ENCODE assay signal across 8 cellular contexts in the genomic region with DNA sequence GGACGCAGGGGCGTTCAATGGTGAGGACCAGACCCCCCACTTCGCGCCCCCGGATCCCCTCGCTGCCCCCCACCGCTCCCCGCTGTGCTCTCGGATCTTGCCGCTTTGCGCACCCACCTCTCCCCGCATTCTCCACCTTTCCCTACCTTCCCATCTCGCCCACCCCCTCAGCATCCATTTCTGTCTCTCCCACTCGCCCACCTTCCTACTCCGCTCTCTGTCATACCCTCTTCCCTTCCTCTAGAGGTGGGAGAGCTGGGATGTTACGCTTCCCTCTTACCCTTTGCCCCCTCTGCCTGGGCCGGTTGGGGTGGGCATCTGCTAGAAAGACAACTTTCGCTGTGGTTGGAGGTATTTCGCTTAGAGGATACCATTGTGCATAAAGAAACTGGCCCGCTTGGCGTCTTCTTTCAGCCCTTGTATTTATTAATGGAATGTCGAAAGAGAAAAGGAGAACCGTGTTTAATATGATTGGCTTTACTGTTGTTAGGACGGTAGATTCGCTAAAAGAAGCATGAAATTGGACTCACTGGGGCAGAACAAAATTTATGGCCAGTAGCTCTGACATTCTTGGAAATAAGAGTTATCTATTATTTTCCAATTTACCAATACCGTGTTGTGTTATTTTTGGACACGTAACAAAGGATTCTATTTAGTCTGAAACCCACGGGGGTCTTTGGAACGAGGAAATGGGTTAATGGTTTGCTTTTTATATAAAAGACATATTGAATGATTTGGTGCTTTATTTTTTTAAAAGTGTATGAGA. TPM values are rescaled to one million over a fixed set of nuclear protein-coding genes. Genes with fewer than 3 reads are reported as not detected.
DNase-seq lines count a peak whose midpoint lies in the region; ATAC-seq and TF ChIP-seq lines count a peak whose summit lies in the region.

No MANE protein-coding gene starts in this region.

- no peak overlapping the region for H3K27ac Mint-ChIP-seq in activated naive CD4-positive, alpha-beta T cell treated with anti-CD3 and anti-CD28 coated beads for 36 hours

- peak; percentile 51 for ATAC-seq in SK-N-SH treated with all-trans-retinoic acid at 6 μM for 48 hours
- no peak for ATAC-seq in HG03342 (IDR thresholded peaks at IDR 0.05; ENCODE audit: unreplicated experiment)

- H3K4ac ChIP-seq in trophoblast cell (ENCODE audit: low read depth, low read length), result no peak overlapping the region

- peaks cover 5% of the 10 kb centered on the region for H3K4me1 Mint-ChIP-seq in activated naive CD4-positive, alpha-beta T cell treated with anti-CD3 and anti-CD28 coated beads for 36 hours (ENCODE audit: low read depth)

- H3K9me3 Mint-ChIP-seq in activated naive CD4-positive, alpha-beta T cell treated with anti-CD3 and anti-CD28 coated beads for 36 hours, result no peaks in the 10 kb centered on the region

- H2AK5ac ChIP-seq in trophoblast cell (ENCODE audit: low read length), result no peak overlapping the region

- no peak overlapping the region for H4K12ac ChIP-seq in trophoblast cell (ENCODE audit: low read depth, low read length)

- no peaks in the 10 kb centered on the region for H3K9me3 ChIP-seq in trophoblast cell (ENCODE audit: insufficient read depth, low read depth, low read length)

- H2BK5ac ChIP-seq in trophoblast cell (ENCODE audit: low read depth, low read length, poor library complexity), result no peak overlapping the region

- WGBS in trophoblast cell (ENCODE audit: extremely low coverage, insufficient coverage, insufficient read length), result no CpG with 5 or more reads among the region's 29 CpGs

- H3K23ac ChIP-seq in trophoblast cell (ENCODE audit: low read length), result peak overlapping the region; percentile 25

- H3K79me1 ChIP-seq in trophoblast cell (ENCODE audit: low read length), result peaks cover 3% of the 10 kb centered on the region

- no peak for DNase-seq in activated naive CD4-positive, alpha-beta T cell treated with anti-CD3 and anti-CD28 coated beads for 36 hours
- DNase-seq in activated naive CD4-positive, alpha-beta T cell treated with Interleukin-2 at 50 U/mL for 16 hours, result no peak
- DNase-seq in fibroblast of peridontal ligament (ENCODE audit: extremely low read depth) (peak; percentile 13), trophoblast cell (no peak), H4 (ENCODE audit: low spot score) (no peak), NCI-H510A treated with DMSO at 0.1 percent for 48 hours (lab: John Stamatoyannopoulos, UW) (no peak)

- H4K91ac ChIP-seq in trophoblast cell (ENCODE audit: low read depth, low read length), result peak overlapping the region; percentile 31

- H3K36me3 ChIP-seq in trophoblast cell (ENCODE audit: control insufficient read depth in 1 of 2, insufficient read depth in 2 of 2, low read length in 2 of 2), result no peaks in the 10 kb centered on the region

- no peaks in the 10 kb centered on the region for H3K27me3 ChIP-seq in trophoblast cell (ENCODE audit: insufficient read depth, low read length)

- peak overlapping the region; percentile 90 for H3K4me3 ChIP-seq in trophoblast cell (ENCODE audit: low read depth, low read length)

- CTCF ChIA-PET in activated naive CD4-positive, alpha-beta T cell treated with anti-CD3 and anti-CD28 coated beads for 36 hours (lab: Charles Lee), result no interaction called here

- H3K4me3 Mint-ChIP-seq in activated naive CD4-positive, alpha-beta T cell treated with anti-CD3 and anti-CD28 coated beads for 36 hours, result peak overlapping the region; percentile 82

- H3K36me3 Mint-ChIP-seq in activated naive CD4-positive, alpha-beta T cell treated with anti-CD3 and anti-CD28 coated beads for 36 hours (ENCODE audit: low read depth), result peaks cover 2% of the 10 kb centered on the region

- no peak overlapping the region for H2AFZ ChIP-seq in trophoblast cell (ENCODE audit: insufficient read depth, low read length, poor library complexity)

- no peak overlapping the region for H2BK120ac ChIP-seq in trophoblast cell (ENCODE audit: insufficient read depth, low read length, poor library complexity)

- peak overlapping the region; percentile 59 for H3K18ac ChIP-seq in trophoblast cell (ENCODE audit: low read length)

- intact Hi-C loops in activated naive CD4-positive, alpha-beta T cell treated with anti-CD3 and anti-CD28 coated beads for 36 hours (cut with micrococcal nuclease), result loop anchor here (2.0 to 10.0 kb wide), 3 partner anchors 81 to 849 kb away; a partner anchor contains a TSS

- no peak overlapping the region for H3K27ac ChIP-seq in trophoblast cell (ENCODE audit: low read depth, low read length)

- H3K27me3 Mint-ChIP-seq in activated naive CD4-positive, alpha-beta T cell treated with anti-CD3 and anti-CD28 coated beads for 36 hours (ENCODE audit: low read depth), result peaks cover 36% of the 10 kb centered on the region

- H2BK12ac ChIP-seq in trophoblast cell (ENCODE audit: low read length), result no peak overlapping the region

- H3K9ac ChIP-seq in trophoblast cell (ENCODE audit: low read length), result peak overlapping the region; percentile 75

- no peaks in the 10 kb centered on the region for H3K79me2 ChIP-seq in trophoblast cell (ENCODE audit: control insufficient read depth, insufficient read depth, low read length, poor library complexity)

- peak overlapping the region; percentile 100 for H3K4me2 ChIP-seq in trophoblast cell (ENCODE audit: low read length)

- peak overlapping the region; percentile 28 for H4K8ac ChIP-seq in trophoblast cell (ENCODE audit: low read depth, low read length)

- H3K14ac ChIP-seq in trophoblast cell (ENCODE audit: low read length), result peak overlapping the region; percentile 77

- H3K4me1 ChIP-seq in trophoblast cell (ENCODE audit: control insufficient read depth in 1 of 2, insufficient read depth in 2 of 2, low read length in 2 of 2), result peaks cover 2 to 6% of the 10 kb centered on the region in 2 experiments

TF ChIP-seq in SK-N-SH treated with all-trans-retinoic acid at 6 μM for 48 hours, 23 proteins besides CTCF, POLR2A, EP300 and RAD21:
- TF ChIP-seq ESRRG (CRISPR knock-in tag; IDR thresholded peaks at IDR 0.05) (0 out of 2 replicates have a peak, but pooled peaks have one; percentile 41), ZFP30 (CRISPR knock-in tag; IDR thresholded peaks at IDR 0.05) (no peak)

RNA-seq across cellular contexts. Expression of a gene that starts 0.9 kb away (rescaled TPM):
- 1 to 10 TPM; 1.5 TPM for total RNA-seq in activated naive CD4-positive, alpha-beta T cell treated with anti-CD3 and anti-CD28 coated beads for 36 hours
- polyA plus RNA-seq in trophoblast cell (2013), result 9.0 and 9.1 TPM in 2 replicates
- 9.5 and 13.1 TPM in 2 replicates for total RNA-seq in H4 (2014; rRNA removed; shearing (Covaris generic))
